In genomic region chr22:33431300-33431699, GRCh38 we compare ENCODE assay signal across 25 cellular contexts.
"Had no signal": no experiment of that assay in that cellular context is flagged by ENCODE, and none has a peak within 500 bp of the region (broad histone marks: within the 10 kb centered on the region; RNA-seq: fewer than 3 reads in every experiment).

No MANE protein-coding gene starts in this region.

- ATAC-seq: esophagus mucosa; foreskin keratinocyte; gastroesophageal sphincter; heart left ventricle; left cardiac atrium; left lung; left ventricle myocardium superior; lower lobe of right lung; mucosa of descending colon; naive thymus-derived CD8-positive, alpha-beta T cell had no signal

- H3K4me3 Mint-ChIP-seq: mesothelial cell of epicardium; naive B cell; naive thymus-derived CD8-positive, alpha-beta T cell had no signal

- FAIRE-seq: colon, endothelial cell of umbilical vein, frontal cortex, islet of Langerhans, keratinocyte had no signal

- H3K27ac ChIP-seq: coronary artery, dorsolateral prefrontal cortex, esophagus squamous epithelium, foreskin keratinocyte, gastroesophageal sphincter, heart left ventricle, hepatocyte, left lung, lower lobe of right lung had no signal

- H3K27me3 Mint-ChIP-seq: naive B cell had no signal

- H3K9me3 ChIP-seq: esophagus squamous epithelium, gastroesophageal sphincter, heart left ventricle, left lung, lower lobe of right lung, mucosa of descending colon had no signal

- H3K27ac Mint-ChIP-seq: mesothelial cell of epicardium; naive thymus-derived CD8-positive, alpha-beta T cell had no signal

- H3K9me3 Mint-ChIP-seq: mesothelial cell of epicardium, naive B cell had no signal

- H3K4me3 ChIP-seq: coronary artery, dorsolateral prefrontal cortex, esophagus squamous epithelium, gastroesophageal sphincter, heart left ventricle, hepatocyte, left lung, lower lobe of right lung, mucosa of descending colon had no signal

- H3K4me1 Mint-ChIP-seq: naive thymus-derived CD8-positive, alpha-beta T cell had no signal

- H3K79me2 ChIP-seq: hepatocyte had no signal

- DNase-seq: dermis blood vessel endothelial cell; dorsolateral prefrontal cortex; effector CD4-positive, alpha-beta T cell; effector memory CD4-positive, alpha-beta T cell; esophagus squamous epithelium; foreskin keratinocyte; heart left ventricle; left cardiac atrium; left lung; left ventricle myocardium superior; lower lobe of right lung; mesenchymal stem cell; mucosa of descending colon; naive B cell; naive thymus-derived CD8-positive, alpha-beta T cell had no signal

- H3K36me3 Mint-ChIP-seq: mesothelial cell of epicardium; naive thymus-derived CD8-positive, alpha-beta T cell had no signal

- H3K36me3 ChIP-seq: lower lobe of right lung had no signal

- H2AFZ ChIP-seq: hepatocyte had no signal

- H3K27me3 ChIP-seq: dorsolateral prefrontal cortex, esophagus squamous epithelium, gastroesophageal sphincter, heart left ventricle, hepatocyte, left lung had no signal

- H3K4me1 ChIP-seq: esophagus squamous epithelium, foreskin keratinocyte, left lung, lower lobe of right lung had no signal

- H3K4me2 ChIP-seq: hepatocyte had no signal
